In genomic region chr3:17724122-17724521, GRCh38 we compare ENCODE assay signal across 2 cellular contexts.
TF ChIP-seq lines count a peak whose summit lies in the region.

No MANE protein-coding gene starts in this region.

TF ChIP-seq in HepG2, 621 proteins besides CTCF, POLR2A, EP300 and RAD21:
- TF ChIP-seq KLF16 (CRISPR knock-in tag; IDR thresholded peaks at IDR 0.05) = no peak
- TF ChIP-seq SP5 (CRISPR knock-in tag; IDR thresholded peaks at IDR 0.05; ENCODE audit: borderline replicate concordance, low read depth) = no peak
- no peak for TF ChIP-seq SRSF4 (IDR thresholded peaks at IDR 0.05; ENCODE audit: low read depth, low read length, poor library complexity, severe bottlenecking)
- peak; percentile 44; the same call in 1 of the 2 replicates for TF ChIP-seq ZNF121 (CRISPR knock-in tag; IDR thresholded peaks at IDR 0.05)

TF ChIP-seq in K562, 482 proteins besides CTCF, POLR2A, EP300 and RAD21:
- TF ChIP-seq ARID2 (IDR thresholded peaks at IDR 0.05) = no peak
- TF ChIP-seq SLC30A9 (CRISPR knock-in tag; IDR thresholded peaks at IDR 0.05) = no peak
- TF ChIP-seq GABPB2 (CRISPR knock-in tag; conservative IDR thresholded peaks at IDR 0.05) = no peak
- TF ChIP-seq SMC3 (conservative IDR thresholded peaks at IDR 0.05; ENCODE audit: insufficient read depth, low read depth, low read length) = no peak
- TF ChIP-seq ZSCAN32 (CRISPR knock-in tag; IDR thresholded peaks at IDR 0.05) = no peak
- peak; percentile 40; the same call in 1 of the 2 replicates for TF ChIP-seq BCOR (IDR thresholded peaks at IDR 0.05)
- TF ChIP-seq NCOA1 (IDR thresholded peaks at IDR 0.05; ENCODE audit: low read depth) = no peak
- TF ChIP-seq ZNF121 (CRISPR knock-in tag; conservative IDR thresholded peaks at IDR 0.05) = peak; percentile 90
- TF ChIP-seq GMEB1 (CRISPR knock-in tag; IDR thresholded peaks at IDR 0.05) = no peak
- no peak for TF ChIP-seq HOXB6 (CRISPR knock-in tag; IDR thresholded peaks at IDR 0.05; ENCODE audit: borderline replicate concordance)
- no peak for TF ChIP-seq PHB (CRISPR knock-in tag; IDR thresholded peaks at IDR 0.05)
- TF ChIP-seq CBX3 (IDR thresholded peaks at IDR 0.05; ENCODE audit: borderline replicate concordance in 1 of 2, low read length in 2 of 2) = peak in 1 of 2 experiments; percentile 39; a peak in 1 of 3 replicates
- no peak for TF ChIP-seq SMAD2 (IDR thresholded peaks at IDR 0.05; ENCODE audit: low read depth, low read length)
- peak; percentile 34 for TF ChIP-seq RBM25 (IDR thresholded peaks at IDR 0.05; ENCODE audit: low read depth, low read length, severe bottlenecking)
- TF ChIP-seq ATF1 (CRISPR knock-in tag; IDR thresholded peaks at IDR 0.05) = no peak
- TF ChIP-seq ATF1 (tag; IDR thresholded peaks at IDR 0.05) = no peak
- no peak for TF ChIP-seq SETDB1 (IDR thresholded peaks at IDR 0.05; ENCODE audit: low read length)
- no peak for TF ChIP-seq SMARCB1 (IDR thresholded peaks at IDR 0.05; ENCODE audit: insufficient read length, low read depth)
